In genomic region chr22:46421272-46421671, GRCh38 we compare ENCODE assay signal across 14 cellular contexts.
DNase-seq lines count a peak whose midpoint lies in the region; ATAC-seq, FAIRE-seq and TF ChIP-seq lines count a peak whose summit lies in the region.
"Had no signal": no experiment of that assay in that cellular context is flagged by ENCODE, and none has a peak within 500 bp of the region (broad histone marks: within the 10 kb centered on the region; RNA-seq: fewer than 3 reads in every experiment).

No MANE protein-coding gene starts in this region.

- H3K4me1 ChIP-seq in upper lobe of right lung = no peaks in the 10 kb centered on the region

- H3K36me3 ChIP-seq in upper lobe of right lung = no peaks in the 10 kb centered on the region

- H3K27me3 ChIP-seq in upper lobe of right lung = no peaks in the 10 kb centered on the region

- H3K4me3 ChIP-seq in upper lobe of right lung = no peak overlapping the region

- no peak for FAIRE-seq in RCC 7860 (lab: Jason Lieb, UNC)
- FAIRE-seq: H54, small intestine, TTC549 had no signal

- TF ChIP-seq CTCF in upper lobe of right lung (IDR thresholded peaks at IDR 0.05) = no peak

- intact Hi-C loops in upper lobe of right lung (cut with DNase I) = no loop called here

- DNase-seq in stimulated activated CD4-positive, alpha-beta T cell treated with anti-CD3 and anti-CD28 coated beads, Interleukin-15, amount 100 ng/mL, for 24 hours = peak; percentile 18
- DNase-seq in stimulated activated CD4-positive, alpha-beta T cell treated with anti-CD3 and anti-CD28 coated beads, Interleukin-2, amount 100 ng/mL, for 48 hours = no peak
- DNase-seq in RCC 7860 (ENCODE audit: low spot score) (peak; percentile 5), upper lobe of right lung (no peak), anterior cingulate cortex (lab: John Stamatoyannopoulos, UW) (no peak)
- DNase-seq in stimulated activated naive CD8-positive, alpha-beta T cell treated with anti-CD3 and anti-CD28 coated beads, Interleukin-15, Interleukin-2, amounts not matched to agents 100 U/mL and 50 U/mL, for 24 hours = peak; percentile 21
- DNase-seq: IMR-90, left colon, PC-3, small intestine had no signal

- no peak overlapping the region for H3K27ac ChIP-seq in upper lobe of right lung

- ATAC-seq in esophagus mucosa = peak; percentile 67
- ATAC-seq in stimulated activated naive CD8-positive, alpha-beta T cell treated with anti-CD3 and anti-CD28 coated beads, Interleukin-15, Interleukin-2, amounts not matched to agents 100 U/mL and 50 U/mL, for 24 hours = peak; percentile 29
- no peak for ATAC-seq in upper lobe of right lung
- ATAC-seq in HG02938 (IDR thresholded peaks at IDR 0.05; ENCODE audit: unreplicated experiment) = no peak
- ATAC-seq: left colon, PC-3 had no signal

- no peaks in the 10 kb centered on the region for H3K9me3 ChIP-seq in upper lobe of right lung

Comparison
In these comparisons a context has a peak if more than half of its experiments do, and no peak if none do; other contexts are left out.
1. DNase-seq: peak in stimulated activated CD4-positive, alpha-beta T cell treated with anti-CD3 and anti-CD28 coated beads, Interleukin-15, amount 100 ng/mL, for 24 hours (single experiment), RCC 7860 (single experiment) and stimulated activated naive CD8-positive, alpha-beta T cell treated with anti-CD3 and anti-CD28 coated beads, Interleukin-15, Interleukin-2, amounts not matched to agents 100 U/mL and 50 U/mL, for 24 hours (single experiment); none in stimulated activated CD4-positive, alpha-beta T cell treated with anti-CD3 and anti-CD28 coated beads, Interleukin-2, amount 100 ng/mL, for 48 hours (0 of 2), upper lobe of right lung (single experiment) and anterior cingulate cortex (0 of 58).
2. ATAC-seq: peak in esophagus mucosa (single experiment) and stimulated activated naive CD8-positive, alpha-beta T cell treated with anti-CD3 and anti-CD28 coated beads, Interleukin-15, Interleukin-2, amounts not matched to agents 100 U/mL and 50 U/mL, for 24 hours (single experiment); none in upper lobe of right lung (single experiment) and HG02938 (single experiment).